In the genomic region with DNA sequence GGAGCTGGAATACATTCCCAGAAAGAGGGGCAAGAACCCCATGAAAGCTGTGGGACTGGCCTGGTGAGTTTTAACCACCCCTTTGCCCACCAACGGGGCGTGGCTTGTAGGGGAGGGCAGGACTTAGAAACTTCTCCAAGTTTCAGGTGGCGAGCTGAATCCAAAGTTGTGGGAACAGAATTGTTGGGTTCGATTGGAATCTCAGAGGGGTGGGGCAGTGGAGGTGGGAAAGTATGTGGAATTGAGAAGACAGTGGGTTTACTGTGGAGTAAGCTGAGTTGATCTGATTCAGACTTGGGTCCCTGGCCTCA, we compare ENCODE assay signal across 1 cellular context.
TF ChIP-seq lines count a peak whose summit lies in the region.

No MANE protein-coding gene starts in this region.

TF ChIP-seq in endothelial cell of umbilical vein, 7 proteins besides CTCF, POLR2A, EP300 and RAD21:
- no peak for TF ChIP-seq EZH2 (IDR thresholded peaks at IDR 0.05; ENCODE audit: borderline replicate concordance, low read depth, low read length, severe bottlenecking)
- TF ChIP-seq MYC (IDR thresholded peaks at IDR 0.05; ENCODE audit: low read depth, low read length): no peak
- TF ChIP-seq, protein P1, sequence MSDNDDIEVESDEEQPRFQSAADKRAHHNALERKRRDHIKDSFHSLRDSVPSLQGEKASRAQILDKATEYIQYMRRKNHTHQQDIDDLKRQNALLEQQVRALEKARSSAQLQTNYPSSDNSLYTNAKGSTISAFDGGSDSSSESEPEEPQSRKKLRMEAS (IDR thresholded peaks at IDR 0.05; ENCODE audit: insufficient read depth, insufficient read length): no peak
- TF ChIP-seq POLR2AphosphoS5 (IDR thresholded peaks at IDR 0.05; ENCODE audit: insufficient read depth, low read depth, low read length): no peak
- TF ChIP-seq JUN (IDR thresholded peaks at IDR 0.05; ENCODE audit: borderline replicate concordance, insufficient read depth, insufficient read length, low read depth): no peak
- no peak for TF ChIP-seq FOS (IDR thresholded peaks at IDR 0.05; ENCODE audit: borderline replicate concordance, insufficient read depth, low read length)
- no peak for TF ChIP-seq GATA2 (IDR thresholded peaks at IDR 0.05; ENCODE audit: insufficient read depth, insufficient read length, low read depth, low read length)
TF ChIP-seq in endothelial cell of umbilical vein: peak in this region for 0.
